Comparison of ENCODE assay signal across 23 cellular contexts in genomic region chr5:35557199-35557598, GRCh38.
"Had no signal": no experiment of that assay in that cellular context is flagged by ENCODE, and none has a peak within 500 bp of the region (broad histone marks: within the 10 kb centered on the region; RNA-seq: fewer than 3 reads in every experiment).

No MANE protein-coding gene starts in this region.

- ATAC-seq: foreskin keratinocyte, gastrocnemius medialis, heart right ventricle, left cardiac atrium, left lung, left ventricle myocardium superior, lower lobe of right lung, mucosa of descending colon had no signal

- H3K27me3 ChIP-seq: esophagus muscularis mucosa, foreskin keratinocyte, gastrocnemius medialis, heart right ventricle, left lung had no signal

- H3K36me3 ChIP-seq: esophagus muscularis mucosa, gastrocnemius medialis, heart right ventricle, left lung, lower lobe of right lung had no signal

- H3K36me3 Mint-ChIP-seq: mesothelial cell of epicardium had no signal

- FAIRE-seq: colon, endothelial cell of umbilical vein, islet of Langerhans, keratinocyte had no signal

- H3K4me3 Mint-ChIP-seq: mesothelial cell of epicardium had no signal

- DNase-seq: dermis blood vessel endothelial cell; dorsolateral prefrontal cortex; effector CD4-positive, alpha-beta T cell; effector memory CD4-positive, alpha-beta T cell; foreskin keratinocyte; gastrocnemius medialis; glutamatergic neuron; head of caudate nucleus; heart right ventricle; hippocampal formation; left cardiac atrium; left lung; left ventricle myocardium superior; lower lobe of right lung; mesenchymal stem cell; mucosa of descending colon had no signal

- H3K4me1 ChIP-seq: esophagus muscularis mucosa, foreskin keratinocyte, gastrocnemius medialis, heart right ventricle, left lung, lower lobe of right lung had no signal

- H3K4me3 ChIP-seq: coronary artery, dorsolateral prefrontal cortex, esophagus muscularis mucosa, gastrocnemius medialis, heart right ventricle, left lung, lower lobe of right lung, mucosa of descending colon had no signal

- H3K27ac Mint-ChIP-seq: mesothelial cell of epicardium had no signal

- H3K4me1 Mint-ChIP-seq: mesothelial cell of epicardium had no signal

- H3K27ac ChIP-seq: coronary artery, dorsolateral prefrontal cortex, esophagus muscularis mucosa, foreskin keratinocyte, gastrocnemius medialis, heart right ventricle, left lung, lower lobe of right lung had no signal
